1 cellular context compared by ENCODE assay signal in genomic region chr10:101142533-101143353, GRCh38.
TF ChIP-seq lines count a peak whose summit lies in the region.

No MANE protein-coding gene starts in this region.

TF ChIP-seq in K562, 482 proteins besides CTCF, POLR2A, EP300 and RAD21:
- TF ChIP-seq HNRNPK (IDR thresholded peaks at IDR 0.05; ENCODE audit: low read depth, low read length, poor library complexity, severe bottlenecking), result no peak
TF ChIP-seq in K562: peak in this region for 0.
